Comparison of ENCODE assay signal across 8 cellular contexts in the genomic region with DNA sequence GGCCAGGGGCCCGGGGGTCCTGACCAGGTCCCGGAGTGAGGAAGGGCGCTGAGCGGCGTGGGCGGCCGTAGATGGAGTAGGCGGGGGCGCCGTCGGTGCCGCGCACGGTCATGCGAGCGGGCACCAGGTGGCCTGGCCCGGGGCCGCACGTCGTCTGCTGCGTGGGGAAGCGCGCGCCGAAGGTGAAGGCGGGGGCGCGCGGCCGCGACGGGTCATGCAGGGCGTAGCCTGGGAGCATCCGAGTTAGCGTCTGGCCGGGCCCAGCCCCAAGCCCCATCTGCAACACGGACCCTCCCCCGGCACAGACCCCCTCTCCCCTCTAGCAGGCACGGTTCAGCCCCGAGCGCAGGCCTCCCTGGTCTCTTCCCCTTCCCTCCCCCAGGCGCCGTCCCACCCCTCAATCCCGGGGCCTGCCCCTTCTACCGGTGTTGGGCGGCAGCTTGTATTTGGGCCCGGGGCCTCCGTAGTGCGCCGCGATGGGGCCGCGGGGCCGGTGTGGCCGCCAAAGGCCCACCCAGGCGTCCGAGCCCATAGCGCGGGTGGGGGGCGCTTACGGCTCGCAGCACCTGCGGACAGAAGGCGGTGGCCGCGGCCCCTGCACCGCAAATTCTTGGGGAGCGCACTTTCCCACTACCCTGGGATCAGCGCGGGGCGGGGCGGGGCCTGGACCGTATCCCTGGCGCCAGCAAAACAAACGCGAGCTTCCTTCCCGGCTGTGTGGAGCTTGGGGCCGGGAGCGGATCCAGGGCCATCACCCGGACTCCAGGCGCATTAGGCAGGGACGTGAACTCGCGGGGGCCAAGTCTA. TPM values are rescaled to one million over a fixed set of nuclear protein-coding genes. Genes with fewer than 3 reads are reported as not detected.
DNase-seq lines count a peak whose midpoint lies in the region; ATAC-seq and TF ChIP-seq lines count a peak whose summit lies in the region.

No MANE protein-coding gene starts in this region.

- peak overlapping the region; percentile 93 for H3K4me3 Mint-ChIP-seq in activated naive CD4-positive, alpha-beta T cell treated with anti-CD3 and anti-CD28 coated beads, Interleukin-2, amount 10 ng/mL, durations not matched to agents 7 days and 5 days

- TF ChIP-seq POLR2A in vagina (IDR thresholded peaks at IDR 0.05) = peak in 1 of 2 donors; percentile 10

- peaks cover 58% of the 10 kb centered on the region for H3K4me1 Mint-ChIP-seq in activated naive CD4-positive, alpha-beta T cell treated with anti-CD3 and anti-CD28 coated beads, Interleukin-2, amount 10 ng/mL, durations not matched to agents 7 days and 5 days

- H4K20me1 ChIP-seq in OCI-LY1 (ENCODE audit: insufficient read depth, low read length) (no peaks in the 10 kb centered on the region), osteoblast (ENCODE audit: insufficient read depth, low read length) (peaks cover 6% of the 10 kb centered on the region)

- H3K4me2 ChIP-seq in OCI-LY1 (ENCODE audit: low read length) (peak overlapping the region; percentile 85), osteoblast (ENCODE audit: insufficient read depth, low read length) (peak overlapping the region; percentile 91)

- no peaks in the 10 kb centered on the region for H3K9me3 ChIP-seq in OCI-LY1 (ENCODE audit: low read length)
- H3K9me3 ChIP-seq in osteoblast (ENCODE audit: low read depth, low read length) = no peaks in the 10 kb centered on the region
- H3K9me3 ChIP-seq in vagina = no peaks in the 10 kb centered on the region

- intact Hi-C loops in vagina (cut with DNase I) = no loop called here

- H3K27ac Mint-ChIP-seq in activated naive CD4-positive, alpha-beta T cell treated with anti-CD3 and anti-CD28 coated beads, Interleukin-2, amount 10 ng/mL, durations not matched to agents 7 days and 5 days = peak overlapping the region; percentile 98

- no peaks in the 10 kb centered on the region for H3K9me3 Mint-ChIP-seq in activated naive CD4-positive, alpha-beta T cell treated with anti-CD3 and anti-CD28 coated beads, Interleukin-2, amount 10 ng/mL, durations not matched to agents 7 days and 5 days

- DNase-seq in AG04449 (ENCODE audit: low read depth, low spot score) (no peak), glomerular visceral epithelial cell (ENCODE audit: extremely low spot score) (peak; percentile 41), osteoblast (ENCODE audit: insufficient read length, low spot score, missing footprints) (peak; percentile 97), vagina (ENCODE audit: extremely low spot score in 2 of 2) (peak in 1 of 2 donors; percentile 88), NCI-H82 (lab: John Stamatoyannopoulos, UW) (no peak)
- peak; percentile 82 for DNase-seq in activated naive CD4-positive, alpha-beta T cell treated with anti-CD3 and anti-CD28 coated beads, Interleukin-2, amount 10 ng/mL, durations not matched to agents 7 days and 5 days

- H3K27me3 ChIP-seq in OCI-LY1 (ENCODE audit: insufficient read depth, low read length) = no peaks in the 10 kb centered on the region
- no peaks in the 10 kb centered on the region for H3K27me3 ChIP-seq in osteoblast (ENCODE audit: insufficient read depth, low read length)
- H3K27me3 ChIP-seq in vagina = no peaks in the 10 kb centered on the region

- H3K36me3 Mint-ChIP-seq in activated naive CD4-positive, alpha-beta T cell treated with anti-CD3 and anti-CD28 coated beads, Interleukin-2, amount 10 ng/mL, durations not matched to agents 7 days and 5 days = no peaks in the 10 kb centered on the region

- no peaks in the 10 kb centered on the region for H3K9me2 ChIP-seq in OCI-LY1 (ENCODE audit: low read depth, low read length)

- peak overlapping the region; percentile 83 for H3K9ac ChIP-seq in OCI-LY1 (ENCODE audit: low read length)

- TF ChIP-seq CTCF in AG04449 (IDR thresholded peaks at IDR 0.05; ENCODE audit: insufficient read depth, low read length, missing control alignments) (no peak), OCI-LY1 (IDR thresholded peaks at IDR 0.05; ENCODE audit: low read length) (no peak), osteoblast (IDR thresholded peaks at IDR 0.05; ENCODE audit: extremely low read depth, low read depth, low read length) (no peak), vagina (IDR thresholded peaks at IDR 0.05) (no peak)

- H3K4me3 ChIP-seq in AG04449 (ENCODE audit: low read depth, low read length) = peak overlapping the region; percentile 44
- peak overlapping the region; percentile 80 for H3K4me3 ChIP-seq in OCI-LY1 (ENCODE audit: low read depth, low read length, poor library complexity, severe bottlenecking)
- H3K4me3 ChIP-seq in osteoblast (ENCODE audit: insufficient read depth, low read length) = peak overlapping the region; percentile 74
- peak overlapping the region; percentile 58 to 60 for H3K4me3 ChIP-seq in vagina

- H3K4me1 ChIP-seq in OCI-LY1 (ENCODE audit: insufficient read depth, low read length, severe bottlenecking) = peaks cover 59% of the 10 kb centered on the region
- H3K4me1 ChIP-seq in osteoblast (ENCODE audit: insufficient read depth, low read length) = peaks cover 23% of the 10 kb centered on the region
- peaks cover 43% of the 10 kb centered on the region for H3K4me1 ChIP-seq in vagina

- H3K36me3 ChIP-seq in OCI-LY1 (ENCODE audit: insufficient read depth, low read length) = no peaks in the 10 kb centered on the region
- H3K36me3 ChIP-seq in osteoblast (ENCODE audit: insufficient read depth, low read length) = no peaks in the 10 kb centered on the region
- H3K36me3 ChIP-seq in vagina = no peaks in the 10 kb centered on the region

- peaks cover 8% of the 10 kb centered on the region for H3F3A ChIP-seq in OCI-LY1 (ENCODE audit: insufficient read depth, low read length)

- CTCF ChIA-PET in AG04449 (lab: Yijun Ruan, JAX) = interaction anchor here (1.0 to 1.3 kb wide), 2 partner anchors 11 to 89 kb away, joined by 3 to 6 read pairs; no protein-coding TSS in a partner anchor
- CTCF ChIA-PET in activated naive CD4-positive, alpha-beta T cell treated with anti-CD3 and anti-CD28 coated beads, Interleukin-2, amount 10 ng/mL, durations not matched to agents 7 days and 5 days (lab: Charles Lee) = interaction anchor here (1.1 to 1.3 kb wide), 2 partner anchors 9 to 11 kb away, joined by 4 to 5 read pairs; no protein-coding TSS in a partner anchor

- H3K27ac ChIP-seq in OCI-LY1 (ENCODE audit: low read depth, low read length, poor library complexity, severe bottlenecking) (peak overlapping the region; percentile 60), osteoblast (ENCODE audit: low read depth, low read length) (peak overlapping the region; percentile 60), vagina (peak overlapping the region; percentile 96)

- POLR2A ChIA-PET in AG04449 (lab: Yijun Ruan, JAX) = no interaction called here

- H2AFZ ChIP-seq in OCI-LY1 (ENCODE audit: low read length) (no peak overlapping the region), osteoblast (ENCODE audit: low read length) (peak overlapping the region; percentile 29)

- peaks cover 3% of the 10 kb centered on the region for H3K27me3 Mint-ChIP-seq in activated naive CD4-positive, alpha-beta T cell treated with anti-CD3 and anti-CD28 coated beads, Interleukin-2, amount 10 ng/mL, durations not matched to agents 7 days and 5 days

- H3K79me2 ChIP-seq in OCI-LY1 (ENCODE audit: insufficient read depth, low read length) (no peaks in the 10 kb centered on the region), osteoblast (ENCODE audit: insufficient read depth, low read length) (no peaks in the 10 kb centered on the region)

- ATAC-seq in GM19467 (IDR thresholded peaks at IDR 0.05; ENCODE audit: unreplicated experiment) = peak; percentile 26

RNA-seq across cellular contexts. Expression of gene TYMP, which starts 1.9 kb away (rescaled TPM):
- total RNA-seq in osteoblast (14.4 and 30.0 TPM in 2 replicates), vagina (82.0 TPM)

RNA-seq across cellular contexts. Expression of gene SCO2, which starts 6.4 kb away (rescaled TPM):
- total RNA-seq in osteoblast (5.1 and 5.6 TPM in 2 replicates), vagina (25.0 TPM)

RNA-seq across cellular contexts. Expression of gene KLHDC7B, which starts 13.9 kb away (rescaled TPM):
- 0.29 and 0.72 TPM in 2 replicates for total RNA-seq in osteoblast
- 0.49 TPM for total RNA-seq in vagina

RNA-seq across cellular contexts. Expression of gene NCAPH2, which starts 23.7 kb away (rescaled TPM):
- total RNA-seq in osteoblast = 24.2 and 27.5 TPM in 2 replicates
- total RNA-seq in vagina = 45.7 TPM

RNA-seq across cellular contexts. Expression of gene LMF2, which starts 24.2 kb away (rescaled TPM):
- total RNA-seq in osteoblast = 56.8 and 60.7 TPM in 2 replicates
- 57.0 TPM for total RNA-seq in vagina

Comparison
In these comparisons a context has a peak if more than half of its experiments do, and no peak if none do; other contexts are left out.
1. DNase-seq: peak in activated naive CD4-positive, alpha-beta T cell treated with anti-CD3 and anti-CD28 coated beads, Interleukin-2, amount 10 ng/mL, durations not matched to agents 7 days and 5 days (single experiment), glomerular visceral epithelial cell (single experiment) and osteoblast (single experiment); none in AG04449 (single experiment) and NCI-H82 (single experiment).
2. Peak in every context shown above with its lines, with median percentiles within 50 percentile points of each other: H3K4me3 ChIP-seq and H3K27ac ChIP-seq.